In the genomic region with DNA sequence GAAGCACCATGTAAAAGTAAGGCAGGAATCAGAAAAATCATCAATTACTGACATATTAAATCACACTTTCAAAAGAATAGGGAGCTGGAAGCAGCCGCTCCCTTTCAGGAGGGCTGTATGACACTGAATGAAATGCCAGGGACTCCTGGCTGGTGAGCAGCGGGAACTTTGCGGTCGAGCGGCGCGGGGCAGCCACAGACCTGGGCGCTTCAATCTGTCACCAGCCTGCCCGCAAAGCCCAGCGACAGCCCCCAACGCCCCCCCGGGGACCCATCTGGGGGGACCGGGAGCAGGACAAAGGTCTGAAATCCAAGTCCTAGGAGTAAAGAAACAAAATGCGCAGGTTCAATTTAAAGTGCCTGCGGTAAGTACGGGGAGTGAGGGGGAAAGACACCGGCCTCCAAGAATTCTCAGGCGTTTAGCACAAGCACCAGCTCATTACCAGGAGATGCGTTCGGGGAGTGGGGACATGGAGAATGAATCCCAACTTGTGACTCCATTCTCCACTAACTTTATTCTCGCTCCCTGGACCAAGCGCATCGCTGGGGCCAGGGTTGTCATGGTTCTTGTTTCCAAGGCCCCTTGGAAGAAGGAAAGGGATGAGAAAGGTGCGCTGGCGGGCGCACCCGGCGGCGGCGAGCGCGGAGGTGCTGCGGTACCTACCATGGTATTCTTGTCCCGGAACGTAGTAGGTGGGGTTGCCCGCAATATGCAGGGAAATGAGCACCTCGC, we compare ENCODE assay signal across 9 cellular contexts. TPM values are rescaled to one million over a fixed set of nuclear protein-coding genes. Genes with fewer than 3 reads are reported as not detected.
DNase-seq lines count a peak whose midpoint lies in the region; ATAC-seq, FAIRE-seq and TF ChIP-seq lines count a peak whose summit lies in the region.
"Had no signal": no experiment of that assay in that cellular context is flagged by ENCODE, and none has a peak within 500 bp of the region (broad histone marks: within the 10 kb centered on the region; RNA-seq: fewer than 3 reads in every experiment).

No MANE protein-coding gene starts in this region.

- no peak overlapping the region for H3K14ac ChIP-seq in H1 (ENCODE audit: insufficient read length)

- 5% methylated on average over 34 of the region's 37 CpGs; no CpG with 5 or more reads in 1 of the 2 experiments for WGBS in H1 (ENCODE audit: extremely low coverage in 1 of 2, insufficient coverage in 1 of 2, insufficient read length in 1 of 2, insufficient replicate concordance in 2 of 2, low coverage in 1 of 2, low lambda C conversion rate in 2 of 2, missing lambda C conversion rate in 1 of 2), 2 experiments

- H3K4me3 Mint-ChIP-seq in CD4-positive, alpha-beta T cell = peak overlapping the region; percentile 30
- H3K4me3 Mint-ChIP-seq in nephron progenitor cell = peak overlapping the region; percentile 77
- H3K4me3 Mint-ChIP-seq in HFFc6 = no peak overlapping the region
- no peak overlapping the region for H3K4me3 Mint-ChIP-seq in CD8-positive, alpha-beta T cell

- H3K36me3 ChIP-seq in H1 (ENCODE audit: control insufficient read depth in 2 of 4, insufficient read depth in 4 of 4, low read length in 3 of 4) = no peaks in the 10 kb centered on the region
- no peaks in the 10 kb centered on the region for H3K36me3 ChIP-seq in CD8-positive, alpha-beta T cell (ENCODE audit: insufficient read depth, low read length)

- H3K27me3 ChIP-seq in CD4-positive, alpha-beta T cell (ENCODE audit: control insufficient read depth, insufficient read depth, low read length) = peaks cover 49% of the 10 kb centered on the region
- peaks cover 11 to 47% (median 42%) of the 10 kb centered on the region in 4 experiments for H3K27me3 ChIP-seq in H1 (replicated peaks in 1 of 4; ENCODE audit: control insufficient read depth in 3 of 4, extremely low read depth in 1 of 4, insufficient read depth in 3 of 4, low read length in 3 of 4)
- H3K27me3 ChIP-seq in CD8-positive, alpha-beta T cell (ENCODE audit: insufficient read depth, low read length) = no peaks in the 10 kb centered on the region

- no peak for TF ChIP-seq EP300 in H1 (IDR thresholded peaks at IDR 0.05; ENCODE audit: borderline replicate concordance in 1 of 2, low read depth in 2 of 2, low read length in 2 of 2)

- H3K79me2 ChIP-seq in H1 (ENCODE audit: control insufficient read depth in 1 of 2, insufficient read depth in 2 of 2, low read length in 2 of 2) = no peaks in the 10 kb centered on the region

- H3K4me1 Mint-ChIP-seq in CD4-positive, alpha-beta T cell (ENCODE audit: low read depth) = peaks cover 6% of the 10 kb centered on the region
- H3K4me1 Mint-ChIP-seq in nephron progenitor cell (peaks cover 13% of the 10 kb centered on the region), HFFc6 (ENCODE audit: low read depth) (peaks cover 6% of the 10 kb centered on the region)
- H3K4me1 Mint-ChIP-seq in CD8-positive, alpha-beta T cell (ENCODE audit: low read depth) = peaks cover 7% of the 10 kb centered on the region

- no peak overlapping the region for H2BK120ac ChIP-seq in H1 (replicated peaks; ENCODE audit: low read depth, low read length)

- peak overlapping the region; percentile 72 for H2AFZ ChIP-seq in H1 (ENCODE audit: low read length)

- intact Hi-C loops in CD4-positive, alpha-beta T cell (cut with DNase I, micrococcal nuclease) = no loop called here
- intact Hi-C loops in CD8-positive, alpha-beta T cell (cut with DNase I, micrococcal nuclease) = no loop called here

- no peak overlapping the region for H3K18ac ChIP-seq in H1 (ENCODE audit: extremely low read depth, low read length)

- H3K9me3 Mint-ChIP-seq in CD4-positive, alpha-beta T cell = no peaks in the 10 kb centered on the region
- H3K9me3 Mint-ChIP-seq in nephron progenitor cell (no peaks in the 10 kb centered on the region), HFFc6 (no peaks in the 10 kb centered on the region)
- H3K9me3 Mint-ChIP-seq in CD8-positive, alpha-beta T cell = no peaks in the 10 kb centered on the region

- H3K9me3 ChIP-seq in CD4-positive, alpha-beta T cell (ENCODE audit: control insufficient read depth, low read length) = no peaks in the 10 kb centered on the region
- no peaks in the 10 kb centered on the region for H3K9me3 ChIP-seq in H1 (ENCODE audit: insufficient read depth in 2 of 2, low read depth in 1 of 2, low read length in 1 of 2)
- H3K9me3 ChIP-seq in CD8-positive, alpha-beta T cell (ENCODE audit: low read length) = no peaks in the 10 kb centered on the region

- TF ChIP-seq RAD21 in H1 (IDR thresholded peaks at IDR 0.05 in 1 of 2, conservative IDR thresholded peaks at IDR 0.05 in 1 of 2; ENCODE audit: low read depth in 2 of 2, low read length in 2 of 2) = no peak

- DNase-seq in CD4-positive, alpha-beta T cell = no peak
- DNase-seq in LNCaP clone FGC (ENCODE audit: low read depth) (no peak), H1 (ENCODE audit: low read depth in 1 of 2, low spot score in 2 of 2) (no peak), nephron progenitor cell (peak; percentile 29), HFFc6 (no peak), D721Med (ENCODE audit: insufficient read length, low spot score) (no peak)
- DNase-seq in CD8-positive, alpha-beta T cell = no peak
- DNase-seq: KG1 had no signal

- H3K4me3 ChIP-seq in LNCaP clone FGC (ENCODE audit: low read depth, low read length) = peak overlapping the region; percentile 45
- H3K4me3 ChIP-seq in H1 (ENCODE audit: extremely low read depth in 1 of 4, insufficient read depth in 2 of 4, low read depth in 3 of 4, low read length in 4 of 4) = peak overlapping the region; percentile 40 to 63 (median 52)
- no peak overlapping the region for H3K4me3 ChIP-seq in CD8-positive, alpha-beta T cell (ENCODE audit: low read depth, low read length)

- H4K20me1 ChIP-seq in H1 (replicated peaks in 1 of 2; ENCODE audit: control insufficient read depth in 1 of 2, insufficient read depth in 2 of 2, low read length in 2 of 2) = no peaks in the 10 kb centered on the region

- no peak overlapping the region for H2BK12ac ChIP-seq in H1 (ENCODE audit: low read depth, low read length)

- peaks cover 15% of the 10 kb centered on the region for H3K23me2 ChIP-seq in H1 (ENCODE audit: low read depth, low read length)

- H3K56ac ChIP-seq in H1 (replicated peaks; ENCODE audit: insufficient read length, low read depth, low read length) = no peak overlapping the region

- no peak for TF ChIP-seq POLR2A in H1 (IDR thresholded peaks at IDR 0.05; ENCODE audit: control extremely low read depth in 1 of 2, low read depth in 2 of 2, low read length in 2 of 2)

- no peak overlapping the region for H3K27ac ChIP-seq in CD4-positive, alpha-beta T cell (ENCODE audit: low read depth, low read length)
- H3K27ac ChIP-seq in H1 (ENCODE audit: low read depth, low read length) = no peak overlapping the region
- no peak overlapping the region for H3K27ac ChIP-seq in CD8-positive, alpha-beta T cell (ENCODE audit: low read depth, low read length)

- H3K4me1 ChIP-seq in H1 (replicated peaks in 1 of 4; ENCODE audit: control insufficient read depth in 3 of 4, insufficient read depth in 4 of 4, low read length in 3 of 4) = peaks cover 0 to 2% (median 0%) of the 10 kb centered on the region in 4 experiments; a peak in 1 of 7 replicates
- H3K4me1 ChIP-seq in CD8-positive, alpha-beta T cell (ENCODE audit: insufficient read depth, low read length) = no peaks in the 10 kb centered on the region

- no peaks in the 10 kb centered on the region for H3K79me1 ChIP-seq in H1 (ENCODE audit: low read depth, low read length)

- no peak overlapping the region for H2BK5ac ChIP-seq in H1 (ENCODE audit: low read depth, low read length)

- H3K4me2 ChIP-seq in H1 (ENCODE audit: insufficient read depth in 1 of 2, low read depth in 2 of 2, low read length in 2 of 2) = peak overlapping the region; percentile 72 to 94

- H2BK15ac ChIP-seq in H1 (ENCODE audit: low read length) = no peak overlapping the region

- no peak overlapping the region for H3K4ac ChIP-seq in H1 (replicated peaks; ENCODE audit: insufficient read length, low read depth, low read length)

- no peak for TF ChIP-seq CTCF in CD4-positive, alpha-beta T cell (IDR thresholded peaks at IDR 0.05)
- TF ChIP-seq CTCF in LNCaP clone FGC (IDR thresholded peaks at IDR 0.05; ENCODE audit: control insufficient read depth, extremely low read depth, insufficient read depth) (no peak), H1 (IDR thresholded peaks at IDR 0.05; ENCODE audit: control extremely low read depth in 1 of 3, insufficient read depth in 1 of 3, low read depth in 1 of 3, low read length in 3 of 3) (no peak), nephron progenitor cell (IDR thresholded peaks at IDR 0.05) (no peak), HFFc6 (IDR thresholded peaks at IDR 0.05) (no peak), D721Med (IDR thresholded peaks at IDR 0.05; ENCODE audit: insufficient read depth, missing control alignments) (no peak)
- no peak for TF ChIP-seq CTCF in CD8-positive, alpha-beta T cell (IDR thresholded peaks at IDR 0.05)

- no peak overlapping the region for H3K9ac ChIP-seq in H1 (replicated peaks in 1 of 4; ENCODE audit: extremely low read depth in 1 of 4, low read depth in 3 of 4, low read length in 3 of 4)

- no peak overlapping the region for H4K5ac ChIP-seq in H1 (ENCODE audit: insufficient read length, low read depth, low read length)

- ATAC-seq in CD4-positive, alpha-beta T cell (ENCODE audit: poor library complexity) = no peak
- ATAC-seq in HG03378 (IDR thresholded peaks at IDR 0.05; ENCODE audit: unreplicated experiment) = no peak
- no peak for ATAC-seq in CD8-positive, alpha-beta T cell

- no peak overlapping the region for H3K23ac ChIP-seq in H1 (ENCODE audit: insufficient read length)

- no peak overlapping the region for H2BK20ac ChIP-seq in H1 (ENCODE audit: low read length)

- FAIRE-seq in H1 (lab: Jason Lieb, UNC) = no peak
- no peak for FAIRE-seq in D721Med (lab: Jason Lieb, UNC)

- no peak overlapping the region for H4K8ac ChIP-seq in H1 (ENCODE audit: extremely low read depth, insufficient read depth, low read length)

- CTCF ChIA-PET in CD4-positive, alpha-beta T cell (lab: Charles Lee) = no interaction called here
- CTCF ChIA-PET in H1 (lab: Charles Lee; ENCODE audit: partially characterized antibody) = no interaction called here
- CTCF ChIA-PET in CD8-positive, alpha-beta T cell (lab: Charles Lee) = no interaction called here

- H3K27me3 Mint-ChIP-seq in CD4-positive, alpha-beta T cell = peaks cover 62% of the 10 kb centered on the region
- H3K27me3 Mint-ChIP-seq in nephron progenitor cell (ENCODE audit: low read depth, poor library complexity) (peaks cover 91% of the 10 kb centered on the region), HFFc6 (ENCODE audit: insufficient read depth) (peaks cover 26% of the 10 kb centered on the region)
- H3K27me3 Mint-ChIP-seq in CD8-positive, alpha-beta T cell (ENCODE audit: low read depth) = peaks cover 36% of the 10 kb centered on the region

- POLR2A ChIA-PET in CD4-positive, alpha-beta T cell (lab: Charles Lee) = no interaction called here
- POLR2A ChIA-PET in H1 (lab: Charles Lee; ENCODE audit: partially characterized antibody) = no interaction called here
- POLR2A ChIA-PET in CD8-positive, alpha-beta T cell (lab: Charles Lee) = no interaction called here

- no peak overlapping the region for H2AK5ac ChIP-seq in H1 (ENCODE audit: low read depth, low read length)

- no peak overlapping the region for H4K91ac ChIP-seq in H1 (replicated peaks; ENCODE audit: insufficient read length, low read length)

- H3K27ac Mint-ChIP-seq in CD4-positive, alpha-beta T cell = no peak overlapping the region
- H3K27ac Mint-ChIP-seq in nephron progenitor cell (no peak overlapping the region), HFFc6 (no peak overlapping the region)
- no peak overlapping the region for H3K27ac Mint-ChIP-seq in CD8-positive, alpha-beta T cell

- H3K36me3 Mint-ChIP-seq in CD4-positive, alpha-beta T cell (ENCODE audit: low read depth) = no peaks in the 10 kb centered on the region
- H3K36me3 Mint-ChIP-seq in nephron progenitor cell (ENCODE audit: low read depth) (no peaks in the 10 kb centered on the region), HFFc6 (ENCODE audit: low read depth) (no peaks in the 10 kb centered on the region)
- no peaks in the 10 kb centered on the region for H3K36me3 Mint-ChIP-seq in CD8-positive, alpha-beta T cell

RNA-seq across cellular contexts. Expression of a gene that starts 0.8 kb away (rescaled TPM):
- not detected for total RNA-seq in CD4-positive, alpha-beta T cell
- 0.02 and 0.07 TPM in 2 replicates for total RNA-seq in H1 (2021; fragmentation: NEBNext Ultra II Directional; extraction: Animal tissue kit (Norgen Biotek cat#: 25700))
- polyA plus RNA-seq in H1 (2011; rRNA removed) = 0.03 and 0.11 TPM in 2 replicates
- 0.10 TPM for polyA plus RNA-seq in H1 (2011; cell fraction: cytosol; rRNA removed)
- polyA plus RNA-seq in H1 (2011; cell fraction: nucleus; rRNA removed) = 0.30 TPM
- polyA plus RNA-seq in H1 (2012, experiment 1 of 2) = 0.04 to 0.48 TPM (median 0.10 TPM) in 4 replicates
- polyA plus RNA-seq in H1 (2012, experiment 2 of 2) = not detected
- 0.04 TPM for polyA plus RNA-seq in H1 (2013, experiment 1 of 2)
- polyA plus RNA-seq in H1 (2013, experiment 2 of 2) = 0.09 TPM
- 0.13 and 1.1 TPM in 2 replicates for polyA minus RNA-seq in H1 (2011; rRNA and poly(A)+ RNA removed)
- not detected for polyA minus RNA-seq in H1 (2011; cell fraction: cytosol; rRNA and poly(A)+ RNA removed)
- polyA minus RNA-seq in H1 (2011; cell fraction: nucleus; rRNA and poly(A)+ RNA removed) = 0.40 TPM
- under 1 TPM; 0.02 to 0.24 (median 0.03) TPM for total RNA-seq in HFFc6 (2021; fragmentation: NEBNext Ultra II Directional; extraction: Animal tissue kit (Norgen Biotek cat#: 25700))
- not detected for total RNA-seq in CD8-positive, alpha-beta T cell

Comparison
In these comparisons a context has a peak if more than half of its experiments do, and no peak if none do; other contexts are left out.
1. H3K4me3 Mint-ChIP-seq: peak in CD4-positive, alpha-beta T cell (single experiment) and nephron progenitor cell (single experiment); none in HFFc6 (single experiment) and CD8-positive, alpha-beta T cell (single experiment).